Comparison of ENCODE assay signal across 1 cellular context in the genomic region with DNA sequence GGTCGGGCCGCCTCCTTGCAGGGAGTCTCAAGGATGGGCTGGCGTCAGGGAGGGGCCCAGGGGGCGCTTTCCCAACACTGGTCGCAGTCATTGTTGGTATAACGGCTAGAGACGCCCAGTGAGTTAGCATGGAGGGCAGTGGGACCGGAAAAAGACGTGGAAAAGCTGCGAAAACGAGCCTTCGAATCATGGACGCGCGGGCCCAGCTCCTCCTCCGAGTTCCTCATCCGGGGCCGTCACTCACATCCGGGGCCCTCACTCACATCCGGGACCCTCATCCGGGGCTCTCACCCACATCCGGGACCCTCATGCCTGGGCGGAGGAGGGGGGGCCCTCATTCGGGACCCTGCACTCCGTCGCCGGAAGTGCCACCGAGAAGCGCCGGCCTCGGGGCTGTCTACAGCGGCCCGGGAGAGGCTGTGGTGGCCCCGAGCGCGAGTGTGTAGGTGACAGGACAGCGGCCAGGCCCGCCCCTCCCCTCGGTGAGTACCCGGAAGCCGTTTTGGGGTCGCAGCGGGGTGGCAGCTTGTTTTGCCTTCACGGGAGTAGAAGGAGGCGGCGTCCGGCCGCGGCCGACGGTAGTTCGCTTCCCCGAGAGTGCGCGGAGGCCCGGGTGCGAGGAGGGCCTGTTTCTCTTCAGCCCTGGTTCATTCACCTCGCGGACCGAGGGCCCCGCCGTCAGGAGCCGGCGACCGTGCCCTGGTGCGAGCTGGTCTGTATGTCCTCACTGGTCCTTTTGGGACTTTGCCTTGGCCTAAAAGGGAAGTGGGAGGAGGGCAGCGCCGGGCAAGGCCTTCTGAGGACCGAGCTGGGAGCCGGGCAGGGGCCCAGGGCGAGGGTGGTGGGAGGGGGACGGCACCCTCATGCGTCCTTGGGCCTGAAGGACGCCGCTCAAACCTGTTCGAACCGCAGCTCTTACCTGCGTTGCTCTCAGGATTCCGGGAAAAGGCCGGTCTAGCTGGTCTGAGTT.
TF ChIP-seq lines count a peak whose summit lies in the region.

A gene with protein sequence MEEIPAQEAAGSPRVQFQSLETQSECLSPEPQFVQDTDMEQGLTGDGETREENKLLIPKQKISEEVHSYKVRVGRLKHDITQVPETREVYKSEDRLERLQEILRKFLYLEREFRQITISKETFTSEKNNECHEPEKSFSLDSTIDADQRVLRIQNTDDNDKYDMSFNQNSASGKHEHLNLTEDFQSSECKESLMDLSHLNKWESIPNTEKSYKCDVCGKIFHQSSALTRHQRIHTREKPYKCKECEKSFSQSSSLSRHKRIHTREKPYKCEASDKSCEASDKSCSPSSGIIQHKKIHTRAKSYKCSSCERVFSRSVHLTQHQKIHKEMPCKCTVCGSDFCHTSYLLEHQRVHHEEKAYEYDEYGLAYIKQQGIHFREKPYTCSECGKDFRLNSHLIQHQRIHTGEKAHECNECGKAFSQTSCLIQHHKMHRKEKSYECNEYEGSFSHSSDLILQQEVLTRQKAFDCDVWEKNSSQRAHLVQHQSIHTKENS (plus strand): TSS at position 337 of the 970 bp plus-strand sequence. CDS start 1,918 bp downstream, outside the sequence.

TF ChIP-seq in K562, 482 proteins besides CTCF, POLR2A, EP300 and RAD21 (continued from another document and continues in another):
- TF ChIP-seq CSDE1 (IDR thresholded peaks at IDR 0.05) (0 out of 4 replicates have a peak, but pooled peaks of 1 of the 2 experiments have one; percentile 2), ZNF436 (CRISPR knock-in tag; IDR thresholded peaks at IDR 0.05) (no peak), RFX5 (IDR thresholded peaks at IDR 0.05; ENCODE audit: low read depth, low read length) (no peak), NR2C2 (CRISPR knock-in tag; IDR thresholded peaks at IDR 0.05) (0 out of 2 replicates have a peak, but pooled peaks have one; percentile 30), NR2C2 (tag; IDR thresholded peaks at IDR 0.05) (peak; percentile 92), MTF1 (CRISPR knock-in tag; IDR thresholded peaks at IDR 0.05; ENCODE audit: borderline replicate concordance) (no peak), CEBPB (tag; IDR thresholded peaks at IDR 0.05) (no peak), TSC22D4 (tag; IDR thresholded peaks at IDR 0.05) (no peak), MYBL2 (IDR thresholded peaks at IDR 0.05; ENCODE audit: low read depth) (no peak), MYBL2 (CRISPR knock-in tag; IDR thresholded peaks at IDR 0.05; ENCODE audit: borderline replicate concordance) (no peak), ZNF3 (CRISPR knock-in tag; IDR thresholded peaks at IDR 0.05) (no peak), KLF16 (IDR thresholded peaks at IDR 0.05) (no peak), SMAD2 (IDR thresholded peaks at IDR 0.05; ENCODE audit: low read depth, low read length) (no peak), TCF7 (IDR thresholded peaks at IDR 0.05; ENCODE audit: borderline replicate concordance) (no peak), ZNF316 (IDR thresholded peaks at IDR 0.05) (peak; percentile 1; the same call in 1 of the 2 replicates), ZNF274 (IDR thresholded peaks at IDR 0.05; ENCODE audit: borderline replicate concordance, low read depth, low read length) (no peak), HDAC8 (tag; IDR thresholded peaks at IDR 0.05) (no peak), ZKSCAN3 (CRISPR knock-in tag; IDR thresholded peaks at IDR 0.05) (no peak), PHB (CRISPR knock-in tag; IDR thresholded peaks at IDR 0.05) (0 out of 2 replicates have a peak, but pooled peaks have one; percentile 13), FOXA3 (CRISPR knock-in tag; conservative IDR thresholded peaks at IDR 0.05 in 1 of 2, IDR thresholded peaks at IDR 0.05 in 1 of 2) (peak in 1 of 2 experiments; percentile 18; a peak in 1 of 4 replicates), PURB (CRISPR knock-in tag; IDR thresholded peaks at IDR 0.05; ENCODE audit: low read depth) (no peak), TCFL5 (CRISPR knock-in tag; conservative IDR thresholded peaks at IDR 0.05) (no peak), ZNF785 (CRISPR knock-in tag; IDR thresholded peaks at IDR 0.05) (no peak), HMGN3 (IDR thresholded peaks at IDR 0.05; ENCODE audit: borderline replicate concordance, extremely low read depth, insufficient read length, low read depth, low read length) (peak; percentile 81), ZNF24 (IDR thresholded peaks at IDR 0.05) (no peak), KAT7 (CRISPR knock-in tag; IDR thresholded peaks at IDR 0.05; ENCODE audit: borderline replicate concordance) (peak; percentile 74; the same call in 1 of the 2 replicates), KAT2B (IDR thresholded peaks at IDR 0.05; ENCODE audit: low read depth, low read length) (no peak), ZNF717 (CRISPR knock-in tag; IDR thresholded peaks at IDR 0.05) (no peak), HOXB6 (CRISPR knock-in tag; IDR thresholded peaks at IDR 0.05; ENCODE audit: borderline replicate concordance) (no peak), SRSF1 (IDR thresholded peaks at IDR 0.05; ENCODE audit: low read depth, low read length) (peak; percentile 83; the same call in 1 of the 2 replicates), MED1 (CRISPR knock-in tag; IDR thresholded peaks at IDR 0.05; ENCODE audit: borderline replicate concordance) (no peak), CHD1 (IDR thresholded peaks at IDR 0.05; ENCODE audit: low read length) (peak; percentile 72), HNRNPLL (IDR thresholded peaks at IDR 0.05; ENCODE audit: low read depth, low read length, poor library complexity, severe bottlenecking) (peak; percentile 25), CCNT2 (IDR thresholded peaks at IDR 0.05; ENCODE audit: borderline replicate concordance, extremely low read depth, insufficient read length, low read depth, low read length) (peak; percentile 24), CHD4 (IDR thresholded peaks at IDR 0.05; ENCODE audit: insufficient read depth, insufficient replicate concordance, low read depth, low read length, poor library complexity, severe bottlenecking) (no peak), RBM14 (IDR thresholded peaks at IDR 0.05; ENCODE audit: borderline replicate concordance, insufficient read depth, low read depth, low read length) (peak; percentile 81; the same call in 1 of the 2 replicates), POU5F1 (IDR thresholded peaks at IDR 0.05; ENCODE audit: borderline replicate concordance, low read depth, low read length, partially characterized antibody) (no peak), XRCC5 (IDR thresholded peaks at IDR 0.05; ENCODE audit: low read depth, low read length) (peak; percentile 85), SPI1 (IDR thresholded peaks at IDR 0.05; ENCODE audit: borderline replicate concordance, low read depth, low read length) (peak; percentile 98), SMAD1 (IDR thresholded peaks at IDR 0.05; ENCODE audit: low read depth, low read length, partially characterized antibody) (peak; percentile 72), SAP30 (IDR thresholded peaks at IDR 0.05; ENCODE audit: borderline replicate concordance, insufficient read depth, low read depth, low read length, poor library complexity, severe bottlenecking) (peak; percentile 45), ZNF311 (CRISPR knock-in tag; IDR thresholded peaks at IDR 0.05) (no peak), NFRKB (IDR thresholded peaks at IDR 0.05; ENCODE audit: low read depth) (peak; percentile 98), FOXA1 (IDR thresholded peaks at IDR 0.05; ENCODE audit: borderline replicate concordance) (no peak), ZNF212 (CRISPR knock-in tag; IDR thresholded peaks at IDR 0.05) (no peak), ZNF583 (CRISPR knock-in tag; IDR thresholded peaks at IDR 0.05) (no peak), ZNF347 (CRISPR knock-in tag; IDR thresholded peaks at IDR 0.05; ENCODE audit: low read depth) (no peak), MAFG (tag; conservative IDR thresholded peaks at IDR 0.05) (no peak), RBM22 (IDR thresholded peaks at IDR 0.05; ENCODE audit: low read depth, low read length, poor library complexity, severe bottlenecking) (peak; percentile 98), POLR3G (IDR thresholded peaks at IDR 0.05; ENCODE audit: extremely low read depth, insufficient read length, insufficient replicate concordance) (no peak)
- TF ChIP-seq, protein P1, sequence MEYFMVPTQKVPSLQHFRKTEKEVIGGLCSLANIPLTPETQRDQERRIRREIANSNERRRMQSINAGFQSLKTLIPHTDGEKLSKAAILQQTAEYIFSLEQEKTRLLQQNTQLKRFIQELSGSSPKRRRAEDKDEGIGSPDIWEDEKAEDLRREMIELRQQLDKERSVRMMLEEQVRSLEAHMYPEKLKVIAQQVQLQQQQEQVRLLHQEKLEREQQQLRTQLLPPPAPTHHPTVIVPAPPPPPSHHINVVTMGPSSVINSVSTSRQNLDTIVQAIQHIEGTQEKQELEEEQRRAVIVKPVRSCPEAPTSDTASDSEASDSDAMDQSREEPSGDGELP (CRISPR knock-in tag; IDR thresholded peaks at IDR 0.05; ENCODE audit: borderline replicate concordance), result peak; percentile 72
- TF ChIP-seq, protein P2, sequence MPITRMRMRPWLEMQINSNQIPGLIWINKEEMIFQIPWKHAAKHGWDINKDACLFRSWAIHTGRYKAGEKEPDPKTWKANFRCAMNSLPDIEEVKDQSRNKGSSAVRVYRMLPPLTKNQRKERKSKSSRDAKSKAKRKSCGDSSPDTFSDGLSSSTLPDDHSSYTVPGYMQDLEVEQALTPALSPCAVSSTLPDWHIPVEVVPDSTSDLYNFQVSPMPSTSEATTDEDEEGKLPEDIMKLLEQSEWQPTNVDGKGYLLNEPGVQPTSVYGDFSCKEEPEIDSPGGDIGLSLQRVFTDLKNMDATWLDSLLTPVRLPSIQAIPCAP (CRISPR knock-in tag; IDR thresholded peaks at IDR 0.05; ENCODE audit: borderline replicate concordance), result no peak
- TF ChIP-seq, protein P3, sequence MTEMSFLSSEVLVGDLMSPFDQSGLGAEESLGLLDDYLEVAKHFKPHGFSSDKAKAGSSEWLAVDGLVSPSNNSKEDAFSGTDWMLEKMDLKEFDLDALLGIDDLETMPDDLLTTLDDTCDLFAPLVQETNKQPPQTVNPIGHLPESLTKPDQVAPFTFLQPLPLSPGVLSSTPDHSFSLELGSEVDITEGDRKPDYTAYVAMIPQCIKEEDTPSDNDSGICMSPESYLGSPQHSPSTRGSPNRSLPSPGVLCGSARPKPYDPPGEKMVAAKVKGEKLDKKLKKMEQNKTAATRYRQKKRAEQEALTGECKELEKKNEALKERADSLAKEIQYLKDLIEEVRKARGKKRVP (CRISPR knock-in tag; IDR thresholded peaks at IDR 0.05), result no peak
- TF ChIP-seq, protein P4, sequence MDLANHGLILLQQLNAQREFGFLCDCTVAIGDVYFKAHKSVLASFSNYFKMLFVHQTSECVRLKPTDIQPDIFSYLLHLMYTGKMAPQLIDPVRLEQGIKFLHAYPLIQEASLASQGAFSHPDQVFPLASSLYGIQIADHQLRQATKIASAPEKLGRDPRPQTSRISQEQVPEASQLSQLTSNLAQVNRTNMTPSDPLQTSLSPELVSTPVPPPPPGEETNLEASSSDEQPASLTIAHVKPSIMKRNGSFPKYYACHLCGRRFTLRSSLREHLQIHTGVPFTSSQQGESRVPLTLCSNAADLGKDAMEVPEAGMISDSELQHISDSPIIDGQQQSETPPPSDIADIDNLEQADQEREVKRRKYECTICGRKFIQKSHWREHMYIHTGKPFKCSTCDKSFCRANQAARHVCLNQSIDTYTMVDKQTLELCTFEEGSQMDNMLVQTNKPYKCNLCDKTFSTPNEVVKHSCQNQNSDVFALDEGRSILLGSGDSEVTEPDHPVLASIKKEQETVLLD (IDR thresholded peaks at IDR 0.05), result 0 out of 2 replicates have a peak, but pooled peaks have one; percentile 40
- TF ChIP-seq, protein P5, sequence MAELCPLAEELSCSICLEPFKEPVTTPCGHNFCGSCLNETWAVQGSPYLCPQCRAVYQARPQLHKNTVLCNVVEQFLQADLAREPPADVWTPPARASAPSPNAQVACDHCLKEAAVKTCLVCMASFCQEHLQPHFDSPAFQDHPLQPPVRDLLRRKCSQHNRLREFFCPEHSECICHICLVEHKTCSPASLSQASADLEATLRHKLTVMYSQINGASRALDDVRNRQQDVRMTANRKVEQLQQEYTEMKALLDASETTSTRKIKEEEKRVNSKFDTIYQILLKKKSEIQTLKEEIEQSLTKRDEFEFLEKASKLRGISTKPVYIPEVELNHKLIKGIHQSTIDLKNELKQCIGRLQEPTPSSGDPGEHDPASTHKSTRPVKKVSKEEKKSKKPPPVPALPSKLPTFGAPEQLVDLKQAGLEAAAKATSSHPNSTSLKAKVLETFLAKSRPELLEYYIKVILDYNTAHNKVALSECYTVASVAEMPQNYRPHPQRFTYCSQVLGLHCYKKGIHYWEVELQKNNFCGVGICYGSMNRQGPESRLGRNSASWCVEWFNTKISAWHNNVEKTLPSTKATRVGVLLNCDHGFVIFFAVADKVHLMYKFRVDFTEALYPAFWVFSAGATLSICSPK (IDR thresholded peaks at IDR 0.05; ENCODE audit: borderline replicate concordance), result no peak
- TF ChIP-seq, protein P6, sequence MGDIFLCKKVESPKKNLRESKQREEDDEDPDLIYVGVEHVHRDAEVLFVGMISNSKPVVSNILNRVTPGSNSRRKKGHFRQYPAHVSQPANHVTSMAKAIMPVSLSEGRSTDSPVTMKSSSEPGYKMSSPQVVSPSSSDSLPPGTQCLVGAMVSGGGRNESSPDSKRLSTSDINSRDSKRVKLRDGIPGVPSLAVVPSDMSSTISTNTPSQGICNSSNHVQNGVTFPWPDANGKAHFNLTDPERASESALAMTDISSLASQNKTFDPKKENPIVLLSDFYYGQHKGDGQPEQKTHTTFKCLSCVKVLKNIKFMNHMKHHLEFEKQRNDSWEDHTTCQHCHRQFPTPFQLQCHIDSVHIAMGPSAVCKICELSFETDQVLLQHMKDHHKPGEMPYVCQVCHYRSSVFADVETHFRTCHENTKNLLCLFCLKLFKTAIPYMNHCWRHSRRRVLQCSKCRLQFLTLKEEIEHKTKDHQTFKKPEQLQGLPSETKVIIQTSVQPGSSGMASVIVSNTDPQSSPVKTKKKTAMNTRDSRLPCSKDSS (IDR thresholded peaks at IDR 0.05; ENCODE audit: low read depth, partially characterized antibody), result no peak
